In the genomic region with DNA sequence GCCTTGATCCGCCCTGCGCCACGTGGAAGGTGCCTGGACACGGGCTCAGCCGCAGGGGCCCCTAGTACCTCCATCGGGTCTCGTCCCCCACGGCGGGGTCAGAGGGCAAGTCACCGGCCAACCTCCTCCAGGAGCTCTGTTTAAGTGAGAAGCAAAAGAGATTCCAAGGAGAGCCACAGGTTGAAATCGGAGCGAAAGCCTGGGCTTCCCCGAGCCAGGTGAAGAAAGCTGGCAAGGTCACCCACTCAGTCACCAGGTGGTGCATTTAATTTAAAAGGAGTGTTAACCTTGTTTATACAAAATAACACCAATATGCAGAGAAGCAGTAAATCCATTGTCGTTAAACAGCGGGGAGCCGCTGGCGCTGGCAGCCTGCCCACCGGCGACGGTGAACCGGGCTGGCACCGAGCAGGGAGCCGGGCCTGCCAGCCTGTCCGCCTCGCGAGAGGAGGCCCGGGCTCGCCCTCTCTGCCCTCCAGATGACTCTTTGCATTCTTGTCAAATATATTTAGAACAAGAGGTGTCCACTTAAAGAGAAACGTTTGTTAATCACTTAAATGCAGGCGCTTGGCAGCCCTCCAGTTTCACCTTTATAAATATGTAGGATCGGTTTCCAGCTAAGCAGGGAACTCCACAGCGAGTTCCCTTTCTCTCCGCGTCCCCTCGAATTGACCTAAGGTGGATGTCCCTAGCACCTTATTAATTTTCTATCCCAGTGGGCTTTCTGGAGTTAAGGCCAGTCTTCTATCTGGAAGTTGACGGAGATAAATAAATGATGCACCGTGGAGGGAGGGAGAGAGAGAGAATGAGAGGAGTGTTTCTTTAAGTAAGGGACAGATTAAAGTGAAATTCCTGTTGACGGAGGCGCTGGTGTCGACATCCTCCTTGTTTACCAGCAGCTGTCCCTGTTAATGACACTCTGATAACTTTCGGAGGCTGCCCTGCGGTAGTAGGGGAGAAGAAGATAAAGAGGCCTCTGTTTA, we compare ENCODE assay signal across 8 cellular contexts.
DNase-seq lines count a peak whose midpoint lies in the region; ATAC-seq and TF ChIP-seq lines count a peak whose summit lies in the region.

No MANE protein-coding gene starts in this region.

- intact Hi-C loops in left lung (cut with DNase I) = no loop called here

- H3K36me3 Mint-ChIP-seq in central memory CD8-positive, alpha-beta T cell (ENCODE audit: insufficient read depth) = no peaks in the 10 kb centered on the region

- H3K36me3 ChIP-seq in left lung (no peaks in the 10 kb centered on the region), thoracic aorta (no peaks in the 10 kb centered on the region)

- H3K9me3 Mint-ChIP-seq in central memory CD8-positive, alpha-beta T cell = no peaks in the 10 kb centered on the region

- peaks cover 67% of the 10 kb centered on the region for H3K27me3 Mint-ChIP-seq in central memory CD8-positive, alpha-beta T cell

- no peak overlapping the region for H3K27ac Mint-ChIP-seq in central memory CD8-positive, alpha-beta T cell (ENCODE audit: low read depth)

- H3K4me1 ChIP-seq in left lung (peaks cover 17 to 18% of the 10 kb centered on the region in 2 donors), thoracic aorta (ENCODE audit: control insufficient read depth in 1 of 2, low read depth in 2 of 2) (peaks cover 6 to 18% of the 10 kb centered on the region in 2 donors)

- peak overlapping the region; percentile 15 to 17 for H3K4me3 ChIP-seq in left lung
- peak overlapping the region; percentile 63 for H3K4me3 ChIP-seq in thoracic aorta

- H3K4me3 Mint-ChIP-seq in central memory CD8-positive, alpha-beta T cell = peak overlapping the region; percentile 9

- H3K27ac ChIP-seq in left lung = no peak overlapping the region
- H3K27ac ChIP-seq in thoracic aorta = no peak overlapping the region

- ATAC-seq in GM18502 (IDR thresholded peaks at IDR 0.05; ENCODE audit: poor library complexity, unreplicated experiment) (peak; percentile 43), left lung (peak; percentile 89), thoracic aorta (ENCODE audit: insufficient number of reproducible peaks, low FRiP score, low read depth) (peak; percentile 43), GM18867 (IDR thresholded peaks at IDR 0.05; ENCODE audit: unreplicated experiment) (no peak)
- no peak for ATAC-seq in central memory CD8-positive, alpha-beta T cell (replicated peaks; ENCODE audit: extremely low read depth, poor library complexity, severe bottlenecking)

- peaks cover 0 to 34% of the 10 kb centered on the region in 2 donors for H3K27me3 ChIP-seq in left lung
- no peaks in the 10 kb centered on the region for H3K27me3 ChIP-seq in thoracic aorta (replicated peaks; ENCODE audit: insufficient read depth)

- no peaks in the 10 kb centered on the region for H3K4me1 Mint-ChIP-seq in central memory CD8-positive, alpha-beta T cell

- TF ChIP-seq CTCF in left lung (IDR thresholded peaks at IDR 0.05) (no peak), thoracic aorta (IDR thresholded peaks at IDR 0.05) (no peak)

- peak; percentile 88 for DNase-seq in NCI-H2081 treated with DMSO at 0.1 percent for 48 hours (lab: John Stamatoyannopoulos, UW)
- no peak for DNase-seq in central memory CD8-positive, alpha-beta T cell (ENCODE audit: low spot score in 2 of 2)
- DNase-seq in left lung = peak; percentile 63 to 83
- DNase-seq in thoracic aorta (ENCODE audit: low spot score) = no peak
- DNase-seq in middle frontal gyrus (ENCODE audit: extremely low spot score, low spot score) = no peak
- no peak for DNase-seq in effector CD4-positive, alpha-beta T cell

- H3K9me3 ChIP-seq in left lung = no peaks in the 10 kb centered on the region
- H3K9me3 ChIP-seq in thoracic aorta = no peaks in the 10 kb centered on the region

Comparison
In these comparisons a context has a peak if more than half of its experiments do, and no peak if none do; other contexts are left out.
1. ATAC-seq: peak in GM18502 (single experiment), left lung (single experiment) and thoracic aorta (single experiment); none in central memory CD8-positive, alpha-beta T cell (single experiment) and GM18867 (single experiment).
2. DNase-seq: peak in NCI-H2081 treated with DMSO at 0.1 percent for 48 hours (single experiment) and left lung (2 of 2); none in central memory CD8-positive, alpha-beta T cell (0 of 2), thoracic aorta (single experiment), middle frontal gyrus (single experiment) and effector CD4-positive, alpha-beta T cell (single experiment).